Comparison of ENCODE assay signal across 9 cellular contexts in genomic region chr19:29263305-29264080, GRCh38. TPM values are rescaled to one million over a fixed set of nuclear protein-coding genes. Genes with fewer than 3 reads are reported as not detected.
DNase-seq lines count a peak whose midpoint lies in the region; ATAC-seq and TF ChIP-seq lines count a peak whose summit lies in the region.
"Had no signal": no experiment of that assay in that cellular context is flagged by ENCODE, and none has a peak within 500 bp of the region (broad histone marks: within the 10 kb centered on the region; RNA-seq: fewer than 3 reads in every experiment).

No MANE protein-coding gene starts in this region.

- H3K4me3 ChIP-seq in epithelial cell of esophagus (ENCODE audit: low read length): no peak overlapping the region
- H3K4me3 ChIP-seq in naive thymus-derived CD4-positive, alpha-beta T cell (ENCODE audit: low read length): no peak overlapping the region
- H3K4me3 ChIP-seq in stomach: no peak overlapping the region
- H3K4me3 ChIP-seq: BLaER1 had no signal

- H3K9me3 ChIP-seq in naive thymus-derived CD4-positive, alpha-beta T cell (ENCODE audit: control insufficient read depth in 2 of 3, low read length in 3 of 3): no peaks in the 10 kb centered on the region
- H3K9me3 ChIP-seq in stomach: no peaks in the 10 kb centered on the region
- H3K9me3 ChIP-seq: BLaER1 had no signal

- TF ChIP-seq EP300 in stomach (IDR thresholded peaks at IDR 0.05): no peak

- no peaks in the 10 kb centered on the region for H3K4me1 Mint-ChIP-seq in activated CD4-positive, alpha-beta memory T cell treated with anti-CD3 and anti-CD28 coated beads, Interleukin-2, amount 10 ng/mL, durations not matched to agents 7 days and 5 days
- H3K4me1 Mint-ChIP-seq in naive thymus-derived CD4-positive, alpha-beta T cell: peaks cover 0 to 9% (median 3%) of the 10 kb centered on the region in 7 donors

- H3K4me1 ChIP-seq in naive thymus-derived CD4-positive, alpha-beta T cell (ENCODE audit: control insufficient read depth in 2 of 2, insufficient read depth in 2 of 2, low read length in 2 of 2): no peaks in the 10 kb centered on the region
- no peaks in the 10 kb centered on the region for H3K4me1 ChIP-seq in stomach
- H3K4me1 ChIP-seq: BLaER1 had no signal

- H3K4me3 Mint-ChIP-seq in activated CD4-positive, alpha-beta memory T cell treated with anti-CD3 and anti-CD28 coated beads, Interleukin-2, amount 10 ng/mL, durations not matched to agents 7 days and 5 days: no peak overlapping the region
- no peak overlapping the region for H3K4me3 Mint-ChIP-seq in naive thymus-derived CD4-positive, alpha-beta T cell

- no peak overlapping the region for H3K27ac Mint-ChIP-seq in activated CD4-positive, alpha-beta memory T cell treated with anti-CD3 and anti-CD28 coated beads, Interleukin-2, amount 10 ng/mL, durations not matched to agents 7 days and 5 days
- no peak overlapping the region for H3K27ac Mint-ChIP-seq in naive thymus-derived CD4-positive, alpha-beta T cell

- no peaks in the 10 kb centered on the region for H3K9me3 Mint-ChIP-seq in activated CD4-positive, alpha-beta memory T cell treated with anti-CD3 and anti-CD28 coated beads, Interleukin-2, amount 10 ng/mL, durations not matched to agents 7 days and 5 days
- no peaks in the 10 kb centered on the region for H3K9me3 Mint-ChIP-seq in naive thymus-derived CD4-positive, alpha-beta T cell

- DNase-seq in NCI-H1417 (lab: John Stamatoyannopoulos, UW) (peak; percentile 19 to 63 (median 43)), NCI-H1417 treated with DMSO at 0.1 percent for 48 hours (lab: John Stamatoyannopoulos, UW) (no peak), NCI-H1694 treated with DMSO at 0.1 percent for 48 hours (lab: John Stamatoyannopoulos, UW) (peak; percentile 36), epithelial cell of esophagus (ENCODE audit: low read depth) (peak; percentile 11), stomach (peak; percentile 47)
- peak; percentile 55 for DNase-seq in activated CD4-positive, alpha-beta memory T cell treated with anti-CD3 and anti-CD28 coated beads, Interleukin-2, amount 10 ng/mL, durations not matched to agents 7 days and 5 days
- peak; percentile 4 to 51 (median 26) for DNase-seq in naive thymus-derived CD4-positive, alpha-beta T cell

- POLR2A ChIA-PET in activated CD4-positive, alpha-beta memory T cell treated with anti-CD3 and anti-CD28 coated beads, Interleukin-2, amount 10 ng/mL, durations not matched to agents 7 days and 5 days (lab: Charles Lee): no interaction called here
- POLR2A ChIA-PET in naive thymus-derived CD4-positive, alpha-beta T cell (lab: Charles Lee): no interaction called here

- TF ChIP-seq POLR2A in stomach (IDR thresholded peaks at IDR 0.05): no peak

- no peaks in the 10 kb centered on the region for H3K27me3 ChIP-seq in naive thymus-derived CD4-positive, alpha-beta T cell (ENCODE audit: control insufficient read depth in 2 of 2, insufficient read depth in 2 of 2, low read length in 2 of 2)
- H3K27me3 ChIP-seq in stomach: peaks cover 0 to 54% (median 0%) of the 10 kb centered on the region in 3 donors
- H3K27me3 ChIP-seq: BLaER1 had no signal

- TF ChIP-seq CTCF in epithelial cell of esophagus (IDR thresholded peaks at IDR 0.05; ENCODE audit: insufficient read depth, low read depth, low read length, missing control alignments) (peak; percentile 32), stomach (IDR thresholded peaks at IDR 0.05) (peak in 4 of 7 experiments; percentile 35 to 62 (median 52))

- no peaks in the 10 kb centered on the region for H3K36me3 ChIP-seq in naive thymus-derived CD4-positive, alpha-beta T cell (ENCODE audit: control insufficient read depth in 2 of 3, insufficient read depth in 3 of 3, low read length in 3 of 3)
- no peaks in the 10 kb centered on the region for H3K36me3 ChIP-seq in stomach
- H3K36me3 ChIP-seq: BLaER1 had no signal

- CTCF ChIA-PET in activated CD4-positive, alpha-beta memory T cell treated with anti-CD3 and anti-CD28 coated beads, Interleukin-2, amount 10 ng/mL, durations not matched to agents 7 days and 5 days (lab: Charles Lee): interaction anchor here (0.6 to 2.6 kb wide), 19 partner anchors 9 to 526 kb away, joined by 3 to 9 read pairs (median 3); no protein-coding TSS in a partner anchor
- CTCF ChIA-PET in naive thymus-derived CD4-positive, alpha-beta T cell (lab: Charles Lee): interaction anchor here (0.7 to 2.2 kb wide), 2 partner anchors 16 to 527 kb away, joined by 3 to 7 read pairs; no protein-coding TSS in a partner anchor

- H3K27ac ChIP-seq in naive thymus-derived CD4-positive, alpha-beta T cell (ENCODE audit: low read depth, low read length): no peak overlapping the region
- no peak overlapping the region for H3K27ac ChIP-seq in stomach
- H3K27ac ChIP-seq: BLaER1 had no signal

- peak; percentile 82 for ATAC-seq in naive thymus-derived CD4-positive, alpha-beta T cell
- ATAC-seq in GM18907 (IDR thresholded peaks at IDR 0.05; ENCODE audit: unreplicated experiment): no peak

- WGBS in stomach, 5 donors: 20 to 28% (median 25%) methylated on average over 8 of the region's 8 CpGs

- no peaks in the 10 kb centered on the region for H3K36me3 Mint-ChIP-seq in activated CD4-positive, alpha-beta memory T cell treated with anti-CD3 and anti-CD28 coated beads, Interleukin-2, amount 10 ng/mL, durations not matched to agents 7 days and 5 days (ENCODE audit: low read depth)
- H3K36me3 Mint-ChIP-seq in naive thymus-derived CD4-positive, alpha-beta T cell: no peaks in the 10 kb centered on the region

- peaks cover 2% of the 10 kb centered on the region for H3K27me3 Mint-ChIP-seq in activated CD4-positive, alpha-beta memory T cell treated with anti-CD3 and anti-CD28 coated beads, Interleukin-2, amount 10 ng/mL, durations not matched to agents 7 days and 5 days
- H3K27me3 Mint-ChIP-seq in naive thymus-derived CD4-positive, alpha-beta T cell: peaks cover 0 to 38% (median 23%) of the 10 kb centered on the region in 5 donors

- intact Hi-C loops in naive thymus-derived CD4-positive, alpha-beta T cell (cut with micrococcal nuclease): loop anchor here in 1 of 2 donors (5.0 kb wide), 1 partner anchor 1296 kb away; no protein-coding TSS in a partner anchor
- intact Hi-C loops in stomach (cut with DNase I; ENCODE audit: low total_unique reads): no loop called here

RNA-seq across cellular contexts. Expression of gene UQCRFS1, which starts 50.5 kb away (rescaled TPM):
- 10 to 100 TPM; 32.6 to 35.4 TPM for total RNA-seq in activated CD4-positive, alpha-beta memory T cell treated with anti-CD3 and anti-CD28 coated beads, Interleukin-2, amount 10 ng/mL, durations not matched to agents 7 days and 5 days
- total RNA-seq in naive thymus-derived CD4-positive, alpha-beta T cell: 10 to 100 TPM; 16.1 to 28.3 (median 23.9) TPM
- 10 to 100 TPM; 65.9 to 77.2 TPM for polyA plus RNA-seq in naive thymus-derived CD4-positive, alpha-beta T cell
- 10 to 100 TPM; 17.0 to 84.9 (median 35.4) TPM for total RNA-seq in stomach
- 10 to 100 TPM; 36.6 to 61.6 (median 44.6) TPM for polyA plus RNA-seq in stomach
